ENCODE assay signal across 13 cellular contexts in the genomic region with DNA sequence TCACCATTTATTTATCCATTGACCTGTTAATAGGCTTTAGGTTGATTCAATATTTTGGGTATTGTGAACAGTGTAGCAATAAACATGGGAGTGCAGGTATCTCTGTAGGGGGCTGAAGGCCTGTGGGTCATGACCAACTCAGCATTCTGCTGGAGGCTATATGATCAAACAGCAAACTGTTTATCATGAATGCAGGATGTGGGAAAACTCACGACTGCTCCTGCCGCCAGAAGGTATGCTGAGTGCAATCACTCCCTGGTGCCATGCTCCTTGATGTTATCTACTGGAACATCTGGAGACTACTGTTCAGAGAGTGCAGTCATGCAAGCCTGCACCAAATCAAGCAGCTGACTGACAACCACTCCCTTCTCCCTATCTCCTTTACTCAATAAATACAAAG.
"Had no signal": no experiment of that assay in that cellular context is flagged by ENCODE, and none has a peak within 500 bp of the region (broad histone marks: within the 10 kb centered on the region; RNA-seq: fewer than 3 reads in every experiment).

No MANE protein-coding gene starts in this region.

- H3K4me3 ChIP-seq: hepatocyte, thyroid gland had no signal

- ATAC-seq: activated T-cell treated with anti-CD3 and anti-CD28 coated beads, Interleukin-2, amount 50 U/mL, for 72 hours; left lobe of liver; natural killer cell; stimulated activated memory B cell treated with anti-CD40 and anti-IgM and Interleukin-4, amounts not matched to agents 10 μg/mL and 1 μg/mL and 100 μg/mL, for 72 hours had no signal

- H2AFZ ChIP-seq: hepatocyte had no signal

- H3K27ac ChIP-seq: hepatocyte, thyroid gland had no signal

- H3K4me1 ChIP-seq: thyroid gland had no signal

- H3K9me3 ChIP-seq: thyroid gland had no signal

- H3K36me3 ChIP-seq: thyroid gland had no signal

- DNase-seq: activated CD4-positive, alpha-beta T cell treated with anti-CD3 and anti-CD28 coated beads, Interleukin-2, amount 10 ng/mL, durations not matched to agents 7 days and 5 days; activated CD8-positive, alpha-beta memory T cell treated with anti-CD3 and anti-CD28 coated beads, Interleukin-2, amount 50 U/mL, for 48 hours; activated gamma-delta T cell treated with Interleukin-2 at 50 U/mL for 16 hours; activated T-cell treated with anti-CD3 and anti-CD28 coated beads, Interleukin-2, amount 50 U/mL, for 72 hours; amniotic stem cell; caudate nucleus; natural killer cell; retina; stimulated activated CD4-positive, alpha-beta T cell treated with anti-CD3 and anti-CD28 coated beads, Interleukin-12 subunit alpha, Interleukin-12 subunit beta, amount 100 ng/mL, for 4 hours; thyroid gland had no signal

- H3K4me2 ChIP-seq: hepatocyte had no signal

- H3K27me3 ChIP-seq: hepatocyte, thyroid gland had no signal

- H3K79me2 ChIP-seq: hepatocyte had no signal
